Comparison of ENCODE assay signal across 29 cellular contexts in the genomic region with DNA sequence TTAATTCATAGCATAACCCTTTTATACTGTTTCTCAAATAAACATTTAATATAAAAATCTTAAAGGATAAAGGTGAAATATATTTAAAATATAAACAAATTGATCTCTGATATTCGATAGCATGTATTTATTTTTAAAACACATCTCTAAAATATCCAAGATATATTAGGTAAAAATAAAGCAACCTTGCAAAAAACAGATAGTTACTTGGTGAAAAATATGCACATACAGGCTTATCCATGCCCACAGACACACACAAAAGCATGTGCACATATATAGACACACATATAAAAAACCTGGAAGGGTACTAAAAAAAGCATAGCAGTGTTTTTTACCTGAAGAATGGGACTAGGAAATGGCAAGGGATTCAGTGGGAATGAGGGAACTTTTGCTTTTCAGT.
"Had no signal": no experiment of that assay in that cellular context is flagged by ENCODE, and none has a peak within 500 bp of the region (broad histone marks: within the 10 kb centered on the region; RNA-seq: fewer than 3 reads in every experiment).

No MANE protein-coding gene starts in this region.

- H3K4me1 ChIP-seq: pancreas, prostate gland, spleen, suprapubic skin, tibial artery, upper lobe of right lung had no signal

- DNase-seq: hypothalamus; immature natural killer cell; kidney; left colon; left ventricle myocardium inferior; midbrain; mucosa of descending colon; naive thymus-derived CD4-positive, alpha-beta T cell; pancreas; posterior cingulate gyrus; retina; right cardiac atrium; sigmoid colon; small intestine; spleen; stimulated activated CD4-positive, alpha-beta T cell treated with anti-CD3 and anti-CD28 coated beads, Interleukin-4, amount 100 ng/mL, for 24 hours; stimulated activated naive CD4-positive, alpha-beta T cell; tibial artery; trophoblast cell; upper lobe of right lung had no signal

- H3K36me3 ChIP-seq: pancreas, prostate gland, thoracic aorta had no signal

- H3K27ac ChIP-seq: left ventricle myocardium inferior, pancreas, prostate gland, sigmoid colon, spleen, suprapubic skin, thoracic aorta, tibial artery, upper lobe of right lung had no signal

- H3K4me3 Mint-ChIP-seq: immature natural killer cell; memory B cell; naive thymus-derived CD4-positive, alpha-beta T cell; natural killer cell treated with Interleukin-12 subunit alpha and Interleukin-12 subunit beta and Interleukin-15 and Interleukin-18, amount 100 ng/mL, for 72 hours; stimulated activated effector memory CD8-positive, alpha-beta T cell treated with anti-CD3 and anti-CD28 coated beads, Interleukin-12 subunit alpha, Interleukin-12 subunit beta, amount 100 ng/mL, for 72 hours; stimulated activated naive CD8-positive, alpha-beta T cell treated with anti-CD3 and anti-CD28 coated beads, Interleukin-15, Interleukin-2, amounts not matched to agents 100 ng/mL and 50 ng/mL, for 24 hours had no signal

- H3K27me3 Mint-ChIP-seq: memory B cell; naive thymus-derived CD4-positive, alpha-beta T cell; natural killer cell treated with Interleukin-12 subunit alpha and Interleukin-12 subunit beta and Interleukin-15 and Interleukin-18, amount 100 ng/mL, for 72 hours; stimulated activated naive CD8-positive, alpha-beta T cell treated with anti-CD3 and anti-CD28 coated beads, Interleukin-15, Interleukin-2, amounts not matched to agents 100 ng/mL and 50 ng/mL, for 24 hours had no signal

- H3K4me3 ChIP-seq: left ventricle myocardium inferior, mucosa of descending colon, pancreas, prostate gland, sigmoid colon, spleen, suprapubic skin, thoracic aorta, tibial artery, upper lobe of right lung had no signal

- H3K27me3 ChIP-seq: pancreas, sigmoid colon, spleen, suprapubic skin, tibial artery, upper lobe of right lung had no signal

- H3K27ac Mint-ChIP-seq: immature natural killer cell; memory B cell; naive thymus-derived CD4-positive, alpha-beta T cell; natural killer cell treated with Interleukin-12 subunit alpha and Interleukin-12 subunit beta and Interleukin-15 and Interleukin-18, amount 100 ng/mL, for 72 hours; stimulated activated effector memory CD8-positive, alpha-beta T cell treated with anti-CD3 and anti-CD28 coated beads, Interleukin-12 subunit alpha, Interleukin-12 subunit beta, amount 100 ng/mL, for 72 hours; stimulated activated naive CD8-positive, alpha-beta T cell treated with anti-CD3 and anti-CD28 coated beads, Interleukin-15, Interleukin-2, amounts not matched to agents 100 ng/mL and 50 ng/mL, for 24 hours had no signal

- H3K9me3 Mint-ChIP-seq: immature natural killer cell; memory B cell; natural killer cell treated with Interleukin-12 subunit alpha and Interleukin-12 subunit beta and Interleukin-15 and Interleukin-18, amount 100 ng/mL, for 72 hours; stimulated activated effector memory CD8-positive, alpha-beta T cell treated with anti-CD3 and anti-CD28 coated beads, Interleukin-12 subunit alpha, Interleukin-12 subunit beta, amount 100 ng/mL, for 72 hours had no signal

- ATAC-seq: left colon; mucosa of descending colon; naive thymus-derived CD4-positive, alpha-beta T cell; natural killer cell treated with Interleukin-12 subunit alpha and Interleukin-12 subunit beta and Interleukin-15 and Interleukin-18, amount 100 ng/mL, for 72 hours; pancreas; right cardiac atrium; stimulated activated effector memory CD8-positive, alpha-beta T cell treated with anti-CD3 and anti-CD28 coated beads, Interleukin-12 subunit alpha, Interleukin-12 subunit beta, amount 100 ng/mL, for 72 hours; upper lobe of right lung had no signal

- H3K9me3 ChIP-seq: mucosa of descending colon, pancreas, prostate gland, sigmoid colon, suprapubic skin, thoracic aorta, tibial artery, upper lobe of right lung had no signal

- FAIRE-seq: islet of Langerhans, kidney, pancreas, small intestine, urothelium cell line had no signal
